Comparison of ENCODE assay signal across 8 cellular contexts in genomic region chr11:75338516-75339218, GRCh38.
DNase-seq lines count a peak whose midpoint lies in the region; ATAC-seq and TF ChIP-seq lines count a peak whose summit lies in the region.

No MANE protein-coding gene starts in this region.

- peak overlapping the region; percentile 87 for H3K27ac Mint-ChIP-seq in nephron progenitor cell

- no peaks in the 10 kb centered on the region for H3K36me3 ChIP-seq in duodenal mucosa (ENCODE audit: control insufficient read depth in 1 of 2, insufficient read depth in 2 of 2, low read length in 2 of 2)

- TF ChIP-seq CTCF in AG10803 (conservative IDR thresholded peaks at IDR 0.05; ENCODE audit: low read length) (no peak), HL-60 (IDR thresholded peaks at IDR 0.05; ENCODE audit: insufficient read depth, low read length) (no peak), nephron progenitor cell (IDR thresholded peaks at IDR 0.05) (no peak)

- H3K36me3 Mint-ChIP-seq in nephron progenitor cell (ENCODE audit: low read depth), result no peaks in the 10 kb centered on the region

- H3K4me3 ChIP-seq in AG10803 (ENCODE audit: low read length) (no peak overlapping the region), HL-60 (replicated peaks; ENCODE audit: insufficient read depth, low read length) (no peak overlapping the region), duodenal mucosa (ENCODE audit: low read depth in 1 of 2, low read length in 2 of 2) (peak overlapping the region in 1 of 2 donors; percentile 30)

- no peaks in the 10 kb centered on the region for H3K27me3 ChIP-seq in HL-60 (ENCODE audit: insufficient read depth, poor library complexity, severe bottlenecking)
- no peaks in the 10 kb centered on the region for H3K27me3 ChIP-seq in duodenal mucosa (ENCODE audit: control insufficient read depth in 1 of 2, insufficient read depth in 2 of 2, low read length in 2 of 2)

- H3K9me3 ChIP-seq in duodenal mucosa (ENCODE audit: control insufficient read depth in 1 of 2, low read length in 2 of 2), result no peaks in the 10 kb centered on the region

- H3K4me1 ChIP-seq in duodenal mucosa (ENCODE audit: control insufficient read depth in 1 of 2, insufficient read depth in 2 of 2, low read length in 2 of 2), result peaks cover 93 to 95% of the 10 kb centered on the region in 2 donors

- H3K9me3 Mint-ChIP-seq in nephron progenitor cell, result no peaks in the 10 kb centered on the region

- no peak overlapping the region for H3K4me3 Mint-ChIP-seq in nephron progenitor cell

- ATAC-seq in HG02852 (IDR thresholded peaks at IDR 0.05; ENCODE audit: unreplicated experiment), result no peak

- peaks cover 17% of the 10 kb centered on the region for H3K27me3 Mint-ChIP-seq in nephron progenitor cell (ENCODE audit: low read depth, poor library complexity)

- peak; percentile 32 for DNase-seq in AG10803 (ENCODE audit: low read depth)
- no peak for DNase-seq in HL-60 (ENCODE audit: low read depth in 1 of 2, low spot score in 1 of 2)
- DNase-seq in nephron progenitor cell, result no peak
- no peak for DNase-seq in RKO (ENCODE audit: low spot score)
- DNase-seq in CD1c-positive myeloid dendritic cell (ENCODE audit: extremely low spot score), result no peak
- DNase-seq in central memory CD4-positive, alpha-beta T cell, result no peak

- peaks cover 67% of the 10 kb centered on the region for H3K4me1 Mint-ChIP-seq in nephron progenitor cell

- peak overlapping the region; percentile 96 for H3K27ac ChIP-seq in HL-60 (replicated peaks)
- peak overlapping the region; percentile 34 for H3K27ac ChIP-seq in duodenal mucosa (ENCODE audit: low read depth, low read length)

- peak overlapping the region in 1 of 2 donors; percentile 39 for H3K9ac ChIP-seq in duodenal mucosa (ENCODE audit: low read depth in 1 of 2, low read length in 2 of 2)
